In the genomic region with DNA sequence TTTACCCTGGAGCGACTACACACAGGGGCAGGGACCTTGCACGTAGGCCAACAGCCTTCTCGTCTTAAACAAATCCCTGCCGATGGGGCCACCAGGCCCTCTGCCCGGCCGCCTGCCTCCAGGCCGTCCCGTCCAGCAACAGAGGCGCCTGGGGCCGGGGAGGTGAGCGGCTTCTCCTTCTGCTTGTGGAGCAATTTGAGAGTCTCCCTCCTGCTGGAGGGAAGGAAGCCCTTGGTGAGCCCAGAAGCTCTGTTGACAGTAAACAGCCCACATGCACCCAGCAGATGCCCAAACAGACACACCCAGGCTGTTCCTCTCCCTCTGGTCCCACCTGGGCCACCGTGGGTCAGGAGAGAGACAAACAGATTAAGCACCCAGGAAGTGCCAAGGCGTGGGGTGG, we compare ENCODE assay signal across 1 cellular context.
TF ChIP-seq lines count a peak whose summit lies in the region.

No MANE protein-coding gene starts in this region.

TF ChIP-seq in HepG2, 621 proteins besides CTCF, POLR2A, EP300 and RAD21:
- TF ChIP-seq, protein P1, sequence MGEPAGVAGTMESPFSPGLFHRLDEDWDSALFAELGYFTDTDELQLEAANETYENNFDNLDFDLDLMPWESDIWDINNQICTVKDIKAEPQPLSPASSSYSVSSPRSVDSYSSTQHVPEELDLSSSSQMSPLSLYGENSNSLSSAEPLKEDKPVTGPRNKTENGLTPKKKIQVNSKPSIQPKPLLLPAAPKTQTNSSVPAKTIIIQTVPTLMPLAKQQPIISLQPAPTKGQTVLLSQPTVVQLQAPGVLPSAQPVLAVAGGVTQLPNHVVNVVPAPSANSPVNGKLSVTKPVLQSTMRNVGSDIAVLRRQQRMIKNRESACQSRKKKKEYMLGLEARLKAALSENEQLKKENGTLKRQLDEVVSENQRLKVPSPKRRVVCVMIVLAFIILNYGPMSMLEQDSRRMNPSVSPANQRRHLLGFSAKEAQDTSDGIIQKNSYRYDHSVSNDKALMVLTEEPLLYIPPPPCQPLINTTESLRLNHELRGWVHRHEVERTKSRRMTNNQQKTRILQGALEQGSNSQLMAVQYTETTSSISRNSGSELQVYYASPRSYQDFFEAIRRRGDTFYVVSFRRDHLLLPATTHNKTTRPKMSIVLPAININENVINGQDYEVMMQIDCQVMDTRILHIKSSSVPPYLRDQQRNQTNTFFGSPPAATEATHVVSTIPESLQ (CRISPR knock-in tag; conservative IDR thresholded peaks at IDR 0.05) = no peak
- TF ChIP-seq ATF7 (IDR thresholded peaks at IDR 0.05) = no peak
- TF ChIP-seq ATF7 (CRISPR knock-in tag; IDR thresholded peaks at IDR 0.05) = 0 out of 2 replicates have a peak, but pooled peaks have one; percentile 7
- no peak for TF ChIP-seq ZFP36 (IDR thresholded peaks at IDR 0.05; ENCODE audit: borderline replicate concordance, low read depth, low read length, partially characterized antibody)
- TF ChIP-seq ZNF251 (CRISPR knock-in tag; IDR thresholded peaks at IDR 0.05) = no peak
